ENCODE assay signal across 8 cellular contexts in the genomic region with DNA sequence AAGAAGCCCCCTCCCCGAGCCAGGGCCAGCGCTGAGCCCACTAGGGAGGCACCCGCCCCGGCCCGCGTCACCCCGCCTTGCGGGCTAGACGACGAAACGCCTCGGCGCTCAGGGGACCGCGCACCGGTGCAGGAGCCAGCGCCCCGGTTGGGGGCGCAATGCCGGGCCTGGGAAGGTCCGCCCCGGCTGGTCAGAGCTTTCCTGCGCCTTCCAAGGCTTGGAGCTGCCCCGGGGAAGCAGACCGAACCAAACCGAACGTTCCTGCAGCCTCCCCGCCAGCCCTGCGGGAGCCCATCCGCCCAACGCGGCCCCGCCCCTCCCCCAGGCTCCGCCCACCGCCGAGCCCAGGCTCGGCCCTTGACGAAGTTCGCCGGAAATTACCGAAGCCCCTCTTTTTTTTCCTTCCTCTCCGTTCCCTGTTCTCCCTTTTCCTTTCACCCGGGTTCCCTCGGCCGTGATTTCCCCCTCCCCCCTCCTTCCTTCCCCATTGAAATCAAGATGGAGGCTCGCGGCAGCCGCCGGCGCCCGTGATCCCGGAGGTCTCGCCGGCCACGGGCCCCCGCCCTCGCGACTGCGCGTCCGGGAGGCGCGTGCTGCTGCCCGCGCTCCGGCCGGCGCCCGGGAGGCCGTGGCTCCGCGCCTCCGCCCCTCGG. TPM values are rescaled to one million over a fixed set of nuclear protein-coding genes. Genes with fewer than 3 reads are reported as not detected.
A peak's percentile ranks its signal among the peaks of the same experiment; 100 is the strongest.
DNase-seq lines count a peak whose midpoint lies in the region; ATAC-seq and TF ChIP-seq lines count a peak whose summit lies in the region.

TSS of gene TRIO (plus strand) at position 487 of the 653 bp plus-strand sequence. CDS start 384 bp downstream, outside the sequence.

- no peaks in the 10 kb centered on the region for H4K20me1 ChIP-seq in OCI-LY1 (ENCODE audit: insufficient read depth, low read length)

- no peaks in the 10 kb centered on the region for H3F3A ChIP-seq in OCI-LY1 (ENCODE audit: insufficient read depth, low read length)

- TF ChIP-seq POLR2A in esophagus squamous epithelium (IDR thresholded peaks at IDR 0.05) = peak in 1 of 4 donors; percentile 68

- in situ Hi-C loops in Caki2 (cut with HindIII; ENCODE audit: low pct_unique_long_range_greater_than_20kb, low sequenced_read_pairs) = no loop called here

- no peak within 1 kb of the TSS for H2AFZ ChIP-seq in OCI-LY1 (ENCODE audit: low read length)

- H3K4me1 ChIP-seq in OCI-LY1 (ENCODE audit: insufficient read depth, low read length, severe bottlenecking) = no peaks in the 10 kb centered on the region
- H3K4me1 ChIP-seq in esophagus squamous epithelium = peaks cover 6 to 48% (median 25%) of the 10 kb centered on the region in 3 donors

- H3K27me3 ChIP-seq in OCI-LY1 (ENCODE audit: insufficient read depth, low read length) = no peaks in the 10 kb centered on the region
- H3K27me3 ChIP-seq in esophagus squamous epithelium = peaks cover 0 to 12% (median 0%) of the 10 kb centered on the region in 4 donors

- H3K27ac ChIP-seq in OCI-LY1 (ENCODE audit: low read depth, low read length, poor library complexity, severe bottlenecking) (no peak within 1 kb of the TSS), esophagus squamous epithelium (peak within 1 kb of the TSS; percentile 91 to 98 (median 93))

- H3K9me3 ChIP-seq in OCI-LY1 (ENCODE audit: low read length) (no peaks in the 10 kb centered on the region), esophagus squamous epithelium (no peaks in the 10 kb centered on the region)

- H3K36me3 ChIP-seq in OCI-LY1 (ENCODE audit: insufficient read depth, low read length) = no peaks in the 10 kb centered on the region
- no peaks in the 10 kb centered on the region for H3K36me3 ChIP-seq in esophagus squamous epithelium

- peak; percentile 43 for ATAC-seq in GM21367 (IDR thresholded peaks at IDR 0.05; ENCODE audit: unreplicated experiment)

- 0 out of 2 replicates have a peak, but pooled peaks have one; percentile 6 for TF ChIP-seq CTCF in OCI-LY1 (IDR thresholded peaks at IDR 0.05; ENCODE audit: low read length)
- peak in 5 of 6 experiments; percentile 23 to 45 (median 37) for TF ChIP-seq CTCF in esophagus squamous epithelium (IDR thresholded peaks at IDR 0.05)

- H3K79me2 ChIP-seq in OCI-LY1 (ENCODE audit: insufficient read depth, low read length) = no peaks in the 10 kb centered on the region

- H3K9ac ChIP-seq in OCI-LY1 (ENCODE audit: low read length) = no peak within 1 kb of the TSS

- H3K9me2 ChIP-seq in OCI-LY1 (ENCODE audit: low read depth, low read length) = no peaks in the 10 kb centered on the region

- intact Hi-C loops in esophagus squamous epithelium (cut with DNase I) = loop anchor here (10.0 kb wide), 1 partner anchor 122 kb away; no protein-coding TSS in a partner anchor

- H3K4me3 ChIP-seq in OCI-LY1 (ENCODE audit: low read depth, low read length, poor library complexity, severe bottlenecking) (peak within 1 kb of the TSS; percentile 39), esophagus squamous epithelium (peak within 1 kb of the TSS; percentile 63 to 91 (median 84))

- H3K4me2 ChIP-seq in OCI-LY1 (ENCODE audit: low read length) = peak within 1 kb of the TSS; percentile 34; the same call in 1 of the 2 replicates

- peak; percentile 88 for DNase-seq in Caki2 (ENCODE audit: low read depth)
- DNase-seq in HUDEP-2 (lab: John Stamatoyannopoulos, UW; ENCODE audit: unreplicated experiment in 76 of 76) = peak in 59 of 76 experiments; percentile 1 to 73 (median 40)
- peak; percentile 87 to 89 for DNase-seq in activated T-cell treated with anti-CD3 and anti-CD28 coated beads, Interleukin-2, amount 50 U/mL, for 48 hours
- DNase-seq in esophagus squamous epithelium (lab: John Stamatoyannopoulos, UW) = peak; percentile 41
- DNase-seq in myocyte (ENCODE audit: low read depth) = peak; percentile 94
- peak; percentile 57 to 75 for DNase-seq in stimulated activated CD8-positive, alpha-beta memory T cell treated with anti-CD3 and anti-CD28 coated beads, Interleukin-7, amount 100 ng/mL, for 4 hours (ENCODE audit: low read depth in 2 of 2)

- 0% methylated on average over 7 to 28 of the region's 74 CpGs for WGBS in esophagus squamous epithelium, 2 donors

RNA-seq across cellular contexts. Expression of gene TRIO, which starts in this region (rescaled TPM):
- 52.3 and 97.6 TPM in 2 replicates for total RNA-seq in Caki2 (2014; rRNA removed; shearing (Covaris generic); ENCODE audit: low replicate concordance)
- 100 to 1,000 TPM in 1 of 4 donors, 10 to 100 TPM in 3; 21.2 to 105 (median 47.6) TPM for total RNA-seq in esophagus squamous epithelium
- total RNA-seq in myocyte = 122 and 126 TPM in 2 replicates
- polyA plus RNA-seq in myocyte (2012) = 126 TPM

Comparison
In these comparisons a context has a peak if more than half of its experiments do, and no peak if none do; other contexts are left out.
1. DNase-seq: peak in every context shown above with its lines; median percentile 94 in myocyte; 88 in Caki2; 88 in activated T-cell treated with anti-CD3 and anti-CD28 coated beads, Interleukin-2, amount 50 U/mL, for 48 hours; 66 in stimulated activated CD8-positive, alpha-beta memory T cell treated with anti-CD3 and anti-CD28 coated beads, Interleukin-7, amount 100 ng/mL, for 4 hours; 41 in esophagus squamous epithelium; 40 in HUDEP-2.